Comparison of ENCODE assay signal across 1 cellular context in the genomic region with DNA sequence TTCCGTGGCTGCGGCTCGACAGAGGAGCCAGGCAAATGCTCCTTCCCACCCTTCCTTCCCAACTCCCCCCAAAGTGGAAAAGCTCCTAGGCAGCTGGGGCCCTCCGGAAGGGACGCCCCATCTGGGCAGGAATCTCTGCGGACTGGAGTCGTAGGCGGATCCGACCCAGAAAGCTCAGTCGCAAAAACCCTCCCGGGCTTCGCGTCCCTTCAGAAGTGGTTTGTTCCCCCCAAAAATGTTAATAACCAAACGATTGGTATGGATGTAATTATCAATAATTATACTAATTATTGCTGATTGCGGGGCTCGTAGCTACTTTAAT.
TF ChIP-seq lines count a peak whose summit lies in the region.

No MANE protein-coding gene starts in this region.

TF ChIP-seq in HepG2, 621 proteins besides CTCF, POLR2A, EP300 and RAD21:
- TF ChIP-seq ZNF792 (CRISPR knock-in tag; IDR thresholded peaks at IDR 0.05) (no peak), MBD4 (IDR thresholded peaks at IDR 0.05; ENCODE audit: borderline replicate concordance, low read length) (no peak), ZBTB20 (CRISPR knock-in tag; IDR thresholded peaks at IDR 0.05; ENCODE audit: borderline replicate concordance, low read depth) (0 out of 2 replicates have a peak, but pooled peaks have one; percentile 15), ZNF264 (CRISPR knock-in tag; IDR thresholded peaks at IDR 0.05) (no peak), HDAC6 (IDR thresholded peaks at IDR 0.05; ENCODE audit: low read depth, low read length) (no peak), ESRRA (CRISPR knock-in tag; IDR thresholded peaks at IDR 0.05; ENCODE audit: low read depth) (no peak), MIXL1 (CRISPR knock-in tag; IDR thresholded peaks at IDR 0.05) (no peak), TRIM24 (CRISPR knock-in tag; IDR thresholded peaks at IDR 0.05) (no peak)
